Comparison of ENCODE assay signal across 19 cellular contexts in genomic region chr9:99108131-99108530, GRCh38. TPM values are rescaled to one million over a fixed set of nuclear protein-coding genes. Genes with fewer than 3 reads are reported as not detected.
DNase-seq lines count a peak whose midpoint lies in the region; ATAC-seq, FAIRE-seq and TF ChIP-seq lines count a peak whose summit lies in the region.
"Had no signal": no experiment of that assay in that cellular context is flagged by ENCODE, and none has a peak within 500 bp of the region (broad histone marks: within the 10 kb centered on the region; RNA-seq: fewer than 3 reads in every experiment).

No MANE protein-coding gene starts in this region.

- no peaks in the 10 kb centered on the region for H4K20me1 ChIP-seq in HepG2 (ENCODE audit: insufficient read depth, low read length)

- no peak overlapping the region for H3K9ac ChIP-seq in HepG2 (ENCODE audit: insufficient read depth, low read depth, low read length)

- H3K4me1 ChIP-seq in lower lobe of right lung, result peaks cover 79% of the 10 kb centered on the region
- peaks cover 25 to 83% (median 46%) of the 10 kb centered on the region in 4 donors for H3K4me1 ChIP-seq in transverse colon
- peaks cover 42% of the 10 kb centered on the region for H3K4me1 ChIP-seq in HepG2 (ENCODE audit: insufficient read depth, low read length)

- no peaks in the 10 kb centered on the region for H3K9me3 Mint-ChIP-seq in stimulated activated naive CD8-positive, alpha-beta T cell treated with anti-CD3 and anti-CD28 coated beads, Interleukin-15, Interleukin-2, amounts not matched to agents 100 ng/mL and 50 ng/mL, for 24 hours
- H3K9me3 Mint-ChIP-seq: activated T-cell treated with anti-CD3 and anti-CD28 coated beads, Interleukin-2, amount 50 U/mL, for 4 hours; HFFc6 had no signal

- peak overlapping the region; percentile 3 for H3K27ac Mint-ChIP-seq in stimulated activated naive CD8-positive, alpha-beta T cell treated with anti-CD3 and anti-CD28 coated beads, Interleukin-15, Interleukin-2, amounts not matched to agents 100 ng/mL and 50 ng/mL, for 24 hours
- peak overlapping the region; percentile 88 for H3K27ac Mint-ChIP-seq in T-helper 17 cell
- H3K27ac Mint-ChIP-seq: HFFc6 had no signal

- no peaks in the 10 kb centered on the region for H3K36me3 ChIP-seq in lower lobe of right lung
- no peaks in the 10 kb centered on the region for H3K36me3 ChIP-seq in transverse colon
- no peaks in the 10 kb centered on the region for H3K36me3 ChIP-seq in HepG2 (replicated peaks in 1 of 2; ENCODE audit: control insufficient read depth in 1 of 2, insufficient read depth in 2 of 2, low read length in 2 of 2)
- H3K36me3 ChIP-seq: prostate gland, upper lobe of right lung had no signal

- H3K4me1 Mint-ChIP-seq in stimulated activated naive CD8-positive, alpha-beta T cell treated with anti-CD3 and anti-CD28 coated beads, Interleukin-15, Interleukin-2, amounts not matched to agents 100 ng/mL and 50 ng/mL, for 24 hours (ENCODE audit: low read depth), result peaks cover 81% of the 10 kb centered on the region
- peaks cover 71% of the 10 kb centered on the region for H3K4me1 Mint-ChIP-seq in T-helper 17 cell

- H3K27me3 Mint-ChIP-seq in stimulated activated naive CD8-positive, alpha-beta T cell treated with anti-CD3 and anti-CD28 coated beads, Interleukin-15, Interleukin-2, amounts not matched to agents 100 ng/mL and 50 ng/mL, for 24 hours, result no peaks in the 10 kb centered on the region
- no peaks in the 10 kb centered on the region for H3K27me3 Mint-ChIP-seq in T-helper 17 cell

- BruUV-seq in HepG2 (replicated peaks; lab: Mats Ljungman, UMichigan), result no TSS peak

- WGBS in transverse colon (ENCODE audit: low coverage in 1 of 2), 2 donors, result 88 to 90% methylated on average over 2 of the region's 2 CpGs
- 99% methylated on average over 2 of the region's 2 CpGs for WGBS in HepG2 (ENCODE audit: low lambda C conversion rate)

- FAIRE-seq in HepG2 (lab: Jason Lieb, UNC), result no peak
- FAIRE-seq: GM12892 had no signal

- no peak for ATAC-seq in stimulated activated naive CD8-positive, alpha-beta T cell treated with anti-CD3 and anti-CD28 coated beads, Interleukin-15, Interleukin-2, amounts not matched to agents 100 U/mL and 50 U/mL, for 24 hours
- no peak for ATAC-seq in T-helper 17 cell
- ATAC-seq in lower lobe of right lung, result no peak
- no peak for ATAC-seq in HepG2
- no peak for ATAC-seq in HG03442 (IDR thresholded peaks at IDR 0.05; ENCODE audit: unreplicated experiment)
- ATAC-seq: activated T-cell treated with anti-CD3 and anti-CD28 coated beads, Interleukin-2, amount 50 U/mL, for 4 hours; upper lobe of right lung had no signal

- no peak overlapping the region for H3K4me2 ChIP-seq in HepG2 (ENCODE audit: low read depth, low read length)

- no peak for TF ChIP-seq RAD21 in HepG2 (CRISPR knock-in tag; IDR thresholded peaks at IDR 0.05)

- no peak overlapping the region for H3K27ac ChIP-seq in lower lobe of right lung
- H3K27ac ChIP-seq in transverse colon, result peak overlapping the region; percentile 88 to 95 (median 93)
- no peak overlapping the region for H3K27ac ChIP-seq in HepG2 (ENCODE audit: extremely low read length, insufficient read depth, low read length)
- H3K27ac ChIP-seq: prostate gland, SK-N-MC had no signal

- in situ Hi-C loops in transverse colon (cut with MboI; ENCODE audit: low pct_ligation_motif_present in 1 of 4, low pct_unique_long_range_greater_than_20kb in 1 of 4, low sequenced_read_pairs in 3 of 4), result no loop called here
- in situ Hi-C loops in HepG2 (cut with HindIII; ENCODE audit: extremely low pct_ligation_motif_present, low pct_unique_long_range_greater_than_20kb), result no loop called here

- TF ChIP-seq EP300 in transverse colon (IDR thresholded peaks at IDR 0.05; ENCODE audit: low read depth) (no peak), HepG2 (IDR thresholded peaks at IDR 0.05; ENCODE audit: low read depth in 2 of 2, low read length in 2 of 2) (no peak), HepG2 (CRISPR knock-in tag; IDR thresholded peaks at IDR 0.05; ENCODE audit: borderline replicate concordance) (no peak)

- DNase-seq in stimulated activated naive CD8-positive, alpha-beta T cell treated with anti-CD3 and anti-CD28 coated beads, Interleukin-15, Interleukin-2, amounts not matched to agents 100 U/mL and 50 U/mL, for 24 hours, result no peak
- DNase-seq in T-helper 17 cell (no peak), lower lobe of right lung (no peak), transverse colon (no peak), HepG2 (ENCODE audit: low spot score) (no peak), DMS114 treated with DMSO at 0.1 percent for 48 hours (lab: John Stamatoyannopoulos, UW; ENCODE audit: unreplicated experiment) (no peak)
- DNase-seq: activated CD4-positive, CD25-positive, alpha-beta regulatory T cell; activated T-cell treated with anti-CD3 and anti-CD28 coated beads, Interleukin-2, amount 50 U/mL, for 4 hours; dorsolateral prefrontal cortex; HFFc6; mesenchymal stem cell; NCI-H1048; NCI-H2171; upper lobe of right lung had no signal

- H3K27me3 ChIP-seq in lower lobe of right lung (ENCODE audit: low read depth) (no peaks in the 10 kb centered on the region), transverse colon (no peaks in the 10 kb centered on the region), HepG2 (ENCODE audit: control insufficient read depth in 1 of 2, insufficient read depth in 2 of 2, low read length in 2 of 2) (no peaks in the 10 kb centered on the region; a peak in 1 of 5 replicates)
- H3K27me3 ChIP-seq: dorsolateral prefrontal cortex, upper lobe of right lung had no signal

- CTCF ChIA-PET in HepG2 (lab: Yijun Ruan, JAX; ENCODE audit: low intra/inter-chr PET ratio, low total read pairs), result no interaction called here

- H3K4me3 ChIP-seq in lower lobe of right lung (peak overlapping the region; percentile 71), transverse colon (no peak overlapping the region), HepG2 (replicated peaks in 1 of 3; ENCODE audit: insufficient read depth in 1 of 3, low read depth in 2 of 3, low read length in 3 of 3) (no peak overlapping the region)
- H3K4me3 ChIP-seq: prostate gland, SK-N-MC had no signal

- intact Hi-C loops in lower lobe of right lung (cut with DNase I) (no loop called here), transverse colon (cut with DNase I; ENCODE audit: low total_unique reads) (no loop called here), HepG2 (cut with micrococcal nuclease; ENCODE audit: unreplicated experiment) (no loop called here)

- H3K4me3 Mint-ChIP-seq in stimulated activated naive CD8-positive, alpha-beta T cell treated with anti-CD3 and anti-CD28 coated beads, Interleukin-15, Interleukin-2, amounts not matched to agents 100 ng/mL and 50 ng/mL, for 24 hours, result no peak overlapping the region
- peak overlapping the region; percentile 85 for H3K4me3 Mint-ChIP-seq in T-helper 17 cell

- H3K9me3 ChIP-seq in T-helper 17 cell (ENCODE audit: control insufficient read depth, low read length, poor library complexity, severe bottlenecking), result no peaks in the 10 kb centered on the region
- no peaks in the 10 kb centered on the region for H3K9me3 ChIP-seq in lower lobe of right lung
- H3K9me3 ChIP-seq in transverse colon, result no peaks in the 10 kb centered on the region
- no peaks in the 10 kb centered on the region for H3K9me3 ChIP-seq in HepG2 (ENCODE audit: low read length)
- H3K9me3 ChIP-seq: prostate gland, upper lobe of right lung had no signal

- no peak for TF ChIP-seq POLR2A in transverse colon (IDR thresholded peaks at IDR 0.05)
- no peak for TF ChIP-seq POLR2A in HepG2 (IDR thresholded peaks at IDR 0.05; ENCODE audit: insufficient read depth in 1 of 2, low read depth in 2 of 2, low read length in 2 of 2)

- H3K36me3 Mint-ChIP-seq in stimulated activated naive CD8-positive, alpha-beta T cell treated with anti-CD3 and anti-CD28 coated beads, Interleukin-15, Interleukin-2, amounts not matched to agents 100 ng/mL and 50 ng/mL, for 24 hours (ENCODE audit: low read depth), result no peaks in the 10 kb centered on the region
- no peaks in the 10 kb centered on the region for H3K36me3 Mint-ChIP-seq in T-helper 17 cell (ENCODE audit: low read depth)

- TF ChIP-seq CTCF in lower lobe of right lung (IDR thresholded peaks at IDR 0.05) (no peak), transverse colon (IDR thresholded peaks at IDR 0.05) (no peak), HepG2 (CRISPR knock-in tag; IDR thresholded peaks at IDR 0.05) (no peak)

- peaks cover 24% of the 10 kb centered on the region for H3K79me2 ChIP-seq in HepG2 (ENCODE audit: insufficient read depth, low read length)

- POLR2A ChIA-PET in HepG2 (lab: Yijun Ruan, JAX), result no interaction called here

- no peak overlapping the region for H2AFZ ChIP-seq in HepG2 (ENCODE audit: low read length)

TF ChIP-seq in HepG2, 621 proteins besides CTCF, POLR2A, EP300 and RAD21 (continues in another document):
- TF ChIP-seq MAFK (conservative IDR thresholded peaks at IDR 0.05 in 1 of 2, IDR thresholded peaks at IDR 0.05 in 1 of 2; ENCODE audit: low read length in 2 of 2) (no peak), BCL6 (CRISPR knock-in tag; IDR thresholded peaks at IDR 0.05) (no peak), ZNF484 (CRISPR knock-in tag; IDR thresholded peaks at IDR 0.05; ENCODE audit: borderline replicate concordance, low read depth) (no peak), ETV6 (CRISPR knock-in tag; conservative IDR thresholded peaks at IDR 0.05) (no peak)

RNA-seq across cellular contexts. Expression of gene TGFBR1, which starts 3.2 kb away (rescaled TPM):
- total RNA-seq in T-helper 17 cell (10 to 100 TPM; 23.5 to 29.1 TPM), lower lobe of right lung (78.8 TPM), transverse colon (10 to 100 TPM; 17.6 to 24.1 (median 22.8) TPM), HepG2 (2016; rRNA removed; fragmentation: Illumina TruSeq; extraction: Trizol) (21.2 and 23.9 TPM in 2 replicates)
- 5.6 and 5.9 TPM in 2 replicates for total RNA-seq in HepG2 (2016; cell fraction: cytosol; rRNA removed; fragmentation: Illumina TruSeq; extraction: Trizol; ENCODE audit: low read depth)
- total RNA-seq in HepG2 (2016; cell fraction: insoluble cytoplasmic fraction; rRNA removed; fragmentation: Illumina TruSeq; extraction: Trizol), result 18.4 and 22.1 TPM in 2 replicates
- total RNA-seq in HepG2 (2016; cell fraction: membrane; rRNA removed; fragmentation: Illumina TruSeq; extraction: Trizol), result 14.2 and 17.5 TPM in 2 replicates
- total RNA-seq in HepG2 (2016; cell fraction: nucleus; rRNA removed; fragmentation: Illumina TruSeq; extraction: Trizol), result 21.2 and 24.6 TPM in 2 replicates
- 16.8 and 16.9 TPM in 2 replicates for polyA plus RNA-seq in HepG2 (2011; rRNA removed)
- 7.4 and 11.8 TPM in 2 replicates for polyA plus RNA-seq in HepG2 (2011; cell fraction: cytosol; rRNA removed)
- 5.4 and 6.2 TPM in 2 replicates for polyA plus RNA-seq in HepG2 (2011; cell fraction: nucleus; rRNA removed)
- 10.1 and 10.7 TPM in 2 replicates for polyA plus RNA-seq in HepG2 (2012)
- 0.79 and 1.2 TPM in 2 replicates for polyA plus RNA-seq in HepG2 (2016; cell fraction: cytosol; fragmentation: Illumina TruSeq; extraction: Trizol; ENCODE audit: low read depth)
- 10.0 and 10.3 TPM in 2 replicates for polyA plus RNA-seq in HepG2 (2016; cell fraction: insoluble cytoplasmic fraction; fragmentation: Illumina TruSeq; extraction: Trizol; ENCODE audit: low read depth)
- 3.4 and 3.9 TPM in 2 replicates for polyA plus RNA-seq in HepG2 (2016; cell fraction: membrane; fragmentation: Illumina TruSeq; extraction: Trizol; ENCODE audit: low read depth)
- polyA plus RNA-seq in HepG2 (2016; cell fraction: nucleus; fragmentation: Illumina TruSeq; extraction: Trizol; ENCODE audit: insufficient read depth, low read depth), result 16.7 and 17.0 TPM in 2 replicates
- polyA minus RNA-seq in HepG2 (2011; rRNA and poly(A)+ RNA removed; ENCODE audit: low replicate concordance), result 103 and 225 TPM in 2 replicates
- 40.2 and 45.8 TPM in 2 replicates for polyA minus RNA-seq in HepG2 (2011; cell fraction: cytosol; rRNA and poly(A)+ RNA removed)
- polyA minus RNA-seq in HepG2 (2011; cell fraction: nucleus; rRNA and poly(A)+ RNA removed), result 22.3 and 22.5 TPM in 2 replicates

Comparison
In these comparisons a context has a peak if more than half of its experiments do, and no peak if none do; other contexts are left out.
1. H3K27ac ChIP-seq: peak in transverse colon (4 of 4); none in lower lobe of right lung (single experiment) and HepG2 (single experiment).